17 cellular contexts compared by ENCODE assay signal in genomic region chr17:19706791-19707727, GRCh38. TPM values are rescaled to one million over a fixed set of nuclear protein-coding genes. Genes with fewer than 3 reads are reported as not detected.
A peak's percentile ranks its signal among the peaks of the same experiment; 100 is the strongest.
DNase-seq lines count a peak whose midpoint lies in the region; ATAC-seq and TF ChIP-seq lines count a peak whose summit lies in the region.
"Had no signal": no experiment of that assay in that cellular context is flagged by ENCODE, and none has a peak within 500 bp of the region (broad histone marks: within the 10 kb centered on the region; RNA-seq: fewer than 3 reads in every experiment).

No MANE protein-coding gene starts in this region.

- H3K36me3 ChIP-seq in cardiac muscle cell (no peaks in the 10 kb centered on the region), esophagus squamous epithelium (no peaks in the 10 kb centered on the region), stomach (no peaks in the 10 kb centered on the region)
- no peaks in the 10 kb centered on the region for H3K36me3 ChIP-seq in effector memory CD4-positive, alpha-beta T cell (ENCODE audit: control insufficient read depth, insufficient read depth, low read length)

- ATAC-seq in left ventricle myocardium superior = no peak
- no peak for ATAC-seq in HG03565 (IDR thresholded peaks at IDR 0.05; ENCODE audit: unreplicated experiment)
- no peak for ATAC-seq in activated naive CD8-positive, alpha-beta T cell treated with anti-CD3 and anti-CD28 coated beads, Interleukin-2, amount 50 U/mL, for 24 hours

- no peaks in the 10 kb centered on the region for H3K27me3 Mint-ChIP-seq in activated naive CD8-positive, alpha-beta T cell treated with anti-CD3 and anti-CD28 coated beads, Interleukin-2, amount 50 U/mL, for 24 hours

- TF ChIP-seq EP300 in stomach (IDR thresholded peaks at IDR 0.05) = no peak

- H3K9me3 ChIP-seq in cardiac muscle cell (ENCODE audit: low read depth) (no peaks in the 10 kb centered on the region), esophagus squamous epithelium (no peaks in the 10 kb centered on the region), stomach (no peaks in the 10 kb centered on the region)
- H3K9me3 ChIP-seq in effector memory CD4-positive, alpha-beta T cell (ENCODE audit: control insufficient read depth, low read length) = no peaks in the 10 kb centered on the region

- no peaks in the 10 kb centered on the region for H3K27me3 ChIP-seq in cardiac muscle cell
- H3K27me3 ChIP-seq in esophagus squamous epithelium = no peaks in the 10 kb centered on the region
- no peaks in the 10 kb centered on the region for H3K27me3 ChIP-seq in effector memory CD4-positive, alpha-beta T cell (replicated peaks; ENCODE audit: control insufficient read depth, insufficient read depth, low read length, poor library complexity, severe bottlenecking)
- no peaks in the 10 kb centered on the region for H3K27me3 ChIP-seq in stomach
- H3K27me3 ChIP-seq: dorsolateral prefrontal cortex had no signal

- TF ChIP-seq CTCF in cardiac muscle cell (IDR thresholded peaks at IDR 0.05; ENCODE audit: low read depth, low read length) (no peak), esophagus squamous epithelium (IDR thresholded peaks at IDR 0.05) (no peak), stomach (IDR thresholded peaks at IDR 0.05) (no peak)

- 60 to 68% methylated on average over 2 to 6 of the region's 12 CpGs for WGBS in esophagus squamous epithelium, 2 donors
- 84 to 96% (median 89%) methylated on average over 9 to 12 of the region's 12 CpGs for WGBS in stomach, 5 donors

- H3K27ac Mint-ChIP-seq in activated naive CD8-positive, alpha-beta T cell treated with anti-CD3 and anti-CD28 coated beads, Interleukin-2, amount 50 U/mL, for 24 hours = no peak overlapping the region

- H3K4me3 Mint-ChIP-seq in activated naive CD8-positive, alpha-beta T cell treated with anti-CD3 and anti-CD28 coated beads, Interleukin-2, amount 50 U/mL, for 24 hours = no peak overlapping the region
- H3K4me3 Mint-ChIP-seq: nephron had no signal

- H3K4me3 ChIP-seq in cardiac muscle cell = no peak overlapping the region
- peak overlapping the region in 1 of 4 donors; percentile 9 for H3K4me3 ChIP-seq in esophagus squamous epithelium
- H3K4me3 ChIP-seq in effector memory CD4-positive, alpha-beta T cell (ENCODE audit: insufficient read depth, low read depth, low read length, poor library complexity, severe bottlenecking) = no peak overlapping the region
- H3K4me3 ChIP-seq in stomach = no peak overlapping the region
- H3K4me3 ChIP-seq: dorsolateral prefrontal cortex had no signal

- no peaks in the 10 kb centered on the region for H3K4me1 Mint-ChIP-seq in activated naive CD8-positive, alpha-beta T cell treated with anti-CD3 and anti-CD28 coated beads, Interleukin-2, amount 50 U/mL, for 24 hours

- no peaks in the 10 kb centered on the region for H3K36me3 Mint-ChIP-seq in activated naive CD8-positive, alpha-beta T cell treated with anti-CD3 and anti-CD28 coated beads, Interleukin-2, amount 50 U/mL, for 24 hours (ENCODE audit: low read depth)

- TF ChIP-seq POLR2A in esophagus squamous epithelium (IDR thresholded peaks at IDR 0.05) (no peak), stomach (IDR thresholded peaks at IDR 0.05) (no peak)

- peaks cover 51% of the 10 kb centered on the region for H3K4me1 ChIP-seq in cardiac muscle cell (ENCODE audit: low read depth)
- peaks cover 14 to 40% (median 16%) of the 10 kb centered on the region in 3 donors for H3K4me1 ChIP-seq in esophagus squamous epithelium
- no peaks in the 10 kb centered on the region for H3K4me1 ChIP-seq in effector memory CD4-positive, alpha-beta T cell (ENCODE audit: control insufficient read depth, insufficient read depth, low read length, poor library complexity, severe bottlenecking)
- peaks cover 0 to 19% (median 15%) of the 10 kb centered on the region in 4 donors for H3K4me1 ChIP-seq in stomach

- peak overlapping the region; percentile 96 for H3K27ac ChIP-seq in cardiac muscle cell
- peak overlapping the region; percentile 57 to 90 (median 77) for H3K27ac ChIP-seq in esophagus squamous epithelium
- H3K27ac ChIP-seq in effector memory CD4-positive, alpha-beta T cell (ENCODE audit: insufficient read depth, low read length, poor library complexity, severe bottlenecking) = no peak overlapping the region
- H3K27ac ChIP-seq in stomach = no peak overlapping the region
- H3K27ac ChIP-seq: dorsolateral prefrontal cortex had no signal

- peak in 1 of 2 donors; percentile 45 for DNase-seq in cardiac muscle cell (ENCODE audit: low read depth in 1 of 2, low spot score in 1 of 2)
- no peak for DNase-seq in left ventricle myocardium superior
- DNase-seq in NCI-H345 treated with DMSO at 0.1 percent for 48 hours (lab: John Stamatoyannopoulos, UW; ENCODE audit: unreplicated experiment) = peak; percentile 66
- no peak for DNase-seq in esophagus squamous epithelium (lab: John Stamatoyannopoulos, UW)
- no peak for DNase-seq in effector memory CD4-positive, alpha-beta T cell
- DNase-seq in activated naive CD8-positive, alpha-beta T cell treated with anti-CD3 and anti-CD28 coated beads, Interleukin-2, amount 50 U/mL, for 24 hours = no peak
- no peak for DNase-seq in stomach
- DNase-seq: activated T-cell treated with anti-CD3 and anti-CD28 coated beads for 4 hours, EL, KG1, small intestine had no signal

- no peaks in the 10 kb centered on the region for H3K9me3 Mint-ChIP-seq in activated naive CD8-positive, alpha-beta T cell treated with anti-CD3 and anti-CD28 coated beads, Interleukin-2, amount 50 U/mL, for 24 hours
- H3K9me3 Mint-ChIP-seq: nephron had no signal

- intact Hi-C loops in left ventricle myocardium superior (cut with micrococcal nuclease) = no loop called here
- intact Hi-C loops in esophagus squamous epithelium (cut with DNase I) = no loop called here
- intact Hi-C loops in stomach (cut with DNase I; ENCODE audit: low total_unique reads) = no loop called here

RNA-seq across cellular contexts. Expression of gene SLC47A2, which starts 9.3 kb away (rescaled TPM):
- total RNA-seq in cardiac muscle cell (0.14 and 0.27 TPM in 2 replicates), left ventricle myocardium superior (not detected), esophagus squamous epithelium (1 to 10 TPM in 1 of 4 donors, under 1 TPM in 2, not detected in 1; 0.56 to 2.2 (median 0.76) TPM), stomach (not detected)
- polyA plus RNA-seq in cardiac muscle cell (0.37 and 0.42 TPM in 2 replicates), stomach (under 1 TPM in 1 of 3 donors, not detected in 2; 0.78 TPM)
- total RNA-seq: NCI-H460, SK-MEL-5 had no signal
- polyA plus RNA-seq: urinary bladder had no signal

RNA-seq across cellular contexts. Expression of gene ALDH3A1, which starts 41.0 kb away (rescaled TPM):
- 1.0 TPM in 1 of 2 replicates, not detected in the other for total RNA-seq in cardiac muscle cell
- polyA plus RNA-seq in cardiac muscle cell = not detected in 2 replicates
- not detected for total RNA-seq in left ventricle myocardium superior
- 1,000 to 10,000 TPM in 1 of 4 donors, 100 to 1,000 TPM in 3; 480 to 2,454 (median 606) TPM for total RNA-seq in esophagus squamous epithelium
- total RNA-seq in stomach = 100 to 1,000 TPM in 3 of 5 donors, 10 to 100 TPM in 1, 1 to 10 TPM in 1; 5.8 to 689 (median 187) TPM
- 100 to 1,000 TPM in 2 of 3 donors, 10 to 100 TPM in 1; 31.0 to 332 (median 102) TPM for polyA plus RNA-seq in stomach

RNA-seq across cellular contexts. Expression of gene ALDH3A2, which starts 58.5 kb away (rescaled TPM):
- total RNA-seq in cardiac muscle cell (123 and 189 TPM in 2 replicates), left ventricle myocardium superior (60.4 TPM), esophagus squamous epithelium (100 to 1,000 TPM; 169 to 351 (median 305) TPM), stomach (100 to 1,000 TPM in 4 of 5 donors, 10 to 100 TPM in 1; 51.0 to 236 (median 156) TPM)
- polyA plus RNA-seq in cardiac muscle cell (75.2 and 86.0 TPM in 2 replicates), stomach (100 to 1,000 TPM in 1 of 3 donors, 10 to 100 TPM in 2; 26.8 to 107 (median 83.7) TPM)

Comparison
In these comparisons a context has a peak if more than half of its experiments do, and no peak if none do; other contexts are left out.
1. H3K27ac ChIP-seq: peak in cardiac muscle cell (single experiment) and esophagus squamous epithelium (4 of 4); none in effector memory CD4-positive, alpha-beta T cell (single experiment) and stomach (0 of 5).